Comparison of ENCODE assay signal across 10 cellular contexts in genomic region chr7:106599343-106599698, GRCh38.
DNase-seq lines count a peak whose midpoint lies in the region; FAIRE-seq and TF ChIP-seq lines count a peak whose summit lies in the region.
"Had no signal": no experiment of that assay in that cellular context is flagged by ENCODE, and none has a peak within 500 bp of the region (broad histone marks: within the 10 kb centered on the region; RNA-seq: fewer than 3 reads in every experiment).

No MANE protein-coding gene starts in this region.

- no peak overlapping the region for H3K4me3 ChIP-seq in GM23248
- H3K4me3 ChIP-seq in astrocyte (ENCODE audit: insufficient read depth, low read depth, low read length) = no peak overlapping the region
- H3K4me3 ChIP-seq in neural cell (ENCODE audit: low read length) = no peak overlapping the region

- peak overlapping the region; percentile 88 for H2AFZ ChIP-seq in GM23248
- H2AFZ ChIP-seq in astrocyte (ENCODE audit: low read depth, low read length) = peak overlapping the region; percentile 75
- H2AFZ ChIP-seq in neural cell (ENCODE audit: low read depth, low read length) = peak overlapping the region; percentile 63

- H3K4me1 ChIP-seq in GM23248 (ENCODE audit: insufficient read depth) = peaks cover 8% of the 10 kb centered on the region; the same call in 1 of the 2 replicates
- no peaks in the 10 kb centered on the region for H3K4me1 ChIP-seq in astrocyte (ENCODE audit: insufficient read depth, low read length)
- H3K4me1 ChIP-seq: ascending aorta had no signal

- no peaks in the 10 kb centered on the region for H3K36me3 Mint-ChIP-seq in astrocyte (ENCODE audit: low read depth, unreplicated experiment)
- H3K36me3 Mint-ChIP-seq in mesothelial cell of epicardium = no peaks in the 10 kb centered on the region
- H3K36me3 Mint-ChIP-seq: naive thymus-derived CD4-positive, alpha-beta T cell had no signal

- no peak for TF ChIP-seq EP300 in neural cell (conservative IDR thresholded peaks at IDR 0.05; ENCODE audit: poor library complexity, severe bottlenecking)

- H3K9me3 Mint-ChIP-seq in astrocyte (ENCODE audit: unreplicated experiment) (no peaks in the 10 kb centered on the region), mesothelial cell of epicardium (no peaks in the 10 kb centered on the region)
- H3K9me3 Mint-ChIP-seq: naive thymus-derived CD4-positive, alpha-beta T cell had no signal

- H3K9ac ChIP-seq in GM23248 = no peak overlapping the region
- no peak overlapping the region for H3K9ac ChIP-seq in astrocyte (ENCODE audit: low read length)
- no peak overlapping the region for H3K9ac ChIP-seq in neural cell (ENCODE audit: low read length)

- H3K36me3 ChIP-seq in GM23248 (ENCODE audit: low read depth) = no peaks in the 10 kb centered on the region
- H3K36me3 ChIP-seq in astrocyte (ENCODE audit: insufficient read depth, low read length) = no peaks in the 10 kb centered on the region
- H3K36me3 ChIP-seq in neural cell (ENCODE audit: insufficient read depth, low read length) = no peaks in the 10 kb centered on the region
- H3K36me3 ChIP-seq: ascending aorta had no signal

- no peak for DNase-seq in GM23248
- peak; percentile 96 to 99 for DNase-seq in NCI-H2081 (lab: John Stamatoyannopoulos, UW)
- no peak for DNase-seq in astrocyte (ENCODE audit: low read depth)
- DNase-seq in mesothelial cell of epicardium (ENCODE audit: low spot score in 2 of 2, unreplicated experiment in 2 of 2) = no peak
- DNase-seq in DMS 273 treated with DMSO at 0.1 percent for 48 hours (lab: John Stamatoyannopoulos, UW) = no peak
- DNase-seq in NK-92 (lab: John Stamatoyannopoulos, UW; ENCODE audit: unreplicated experiment) = no peak
- no peak for DNase-seq in NCI-H226

- H3K27me3 ChIP-seq in GM23248 (replicated peaks; ENCODE audit: insufficient read depth) (no peaks in the 10 kb centered on the region), astrocyte (ENCODE audit: insufficient read depth, low read length) (no peaks in the 10 kb centered on the region), neural cell (ENCODE audit: insufficient read depth, low read depth, low read length) (no peaks in the 10 kb centered on the region)
- H3K27me3 ChIP-seq: ascending aorta had no signal

- H3K79me2 ChIP-seq in GM23248 (ENCODE audit: insufficient read depth) (no peaks in the 10 kb centered on the region), astrocyte (ENCODE audit: insufficient read depth, low read length) (no peaks in the 10 kb centered on the region), neural cell (replicated peaks; ENCODE audit: insufficient read depth, low read length) (no peaks in the 10 kb centered on the region)

- in situ Hi-C loops in GM23248 (cut with MboI) = no loop called here

- H3K4me2 ChIP-seq in GM23248 (ENCODE audit: unreplicated experiment) = no peak overlapping the region
- H3K4me2 ChIP-seq in astrocyte (ENCODE audit: low read length) = no peak overlapping the region
- H3K4me2 ChIP-seq in neural cell (ENCODE audit: low read length) = no peak overlapping the region

- no peaks in the 10 kb centered on the region for H3K27me3 Mint-ChIP-seq in astrocyte (ENCODE audit: low read depth, unreplicated experiment)
- no peaks in the 10 kb centered on the region for H3K27me3 Mint-ChIP-seq in mesothelial cell of epicardium (ENCODE audit: low read depth)

- FAIRE-seq in astrocyte (lab: Jason Lieb, UNC) = no peak

- H3K9me3 ChIP-seq in GM23248 (ENCODE audit: low read depth) (no peaks in the 10 kb centered on the region), astrocyte (ENCODE audit: insufficient read depth, low read depth, low read length) (no peaks in the 10 kb centered on the region), neural cell (ENCODE audit: low read length) (no peaks in the 10 kb centered on the region)
- H3K9me3 ChIP-seq: ascending aorta had no signal

- H3K4me3 Mint-ChIP-seq in astrocyte (ENCODE audit: unreplicated experiment) = no peak overlapping the region
- H3K4me3 Mint-ChIP-seq in mesothelial cell of epicardium = no peak overlapping the region

- no peak for TF ChIP-seq RAD21 in neural cell (conservative IDR thresholded peaks at IDR 0.05)

- H3K4me1 Mint-ChIP-seq in astrocyte (ENCODE audit: low read depth, unreplicated experiment) (no peaks in the 10 kb centered on the region), mesothelial cell of epicardium (no peaks in the 10 kb centered on the region)

- 44 to 47% methylated on average over 3 of the region's 3 CpGs for WGBS in GM23248 (ENCODE audit: low coverage in 1 of 2, low lambda C conversion rate in 2 of 2, missing lambda C conversion rate in 2 of 2), 2 experiments

- H3K9me2 ChIP-seq in GM23248 (ENCODE audit: insufficient read depth) (no peaks in the 10 kb centered on the region), neural cell (ENCODE audit: insufficient read depth, low read length) (peaks cover 3% of the 10 kb centered on the region)

- H3K27ac Mint-ChIP-seq in astrocyte (ENCODE audit: unreplicated experiment) (no peak overlapping the region), mesothelial cell of epicardium (no peak overlapping the region)

- no peak overlapping the region for H3K27ac ChIP-seq in GM23248
- no peak overlapping the region for H3K27ac ChIP-seq in astrocyte (ENCODE audit: low read depth, low read length)
- no peak overlapping the region for H3K27ac ChIP-seq in neural cell (ENCODE audit: low read length)
- H3K27ac ChIP-seq: ascending aorta had no signal

- H4K20me1 ChIP-seq in GM23248 (ENCODE audit: insufficient read depth) (no peaks in the 10 kb centered on the region), astrocyte (ENCODE audit: insufficient read depth, low read length) (no peaks in the 10 kb centered on the region), neural cell (ENCODE audit: insufficient read depth) (no peaks in the 10 kb centered on the region)

- H3F3A ChIP-seq in GM23248 (ENCODE audit: insufficient read depth) (no peaks in the 10 kb centered on the region), neural cell (ENCODE audit: insufficient read depth, low read length, poor library complexity, severe bottlenecking) (no peaks in the 10 kb centered on the region)

- TF ChIP-seq CTCF in astrocyte (IDR thresholded peaks at IDR 0.05; ENCODE audit: insufficient read depth, low read depth, low read length) (no peak), neural cell (IDR thresholded peaks at IDR 0.05; ENCODE audit: poor library complexity, severe bottlenecking) (no peak), mesothelial cell of epicardium (IDR thresholded peaks at IDR 0.05; ENCODE audit: unreplicated experiment) (no peak)

TF ChIP-seq in neural cell, 6 proteins besides CTCF, POLR2A, EP300 and RAD21:
- no peak for TF ChIP-seq MXI1 (conservative IDR thresholded peaks at IDR 0.05; ENCODE audit: poor library complexity, severe bottlenecking)
- no peak for TF ChIP-seq REST (IDR thresholded peaks at IDR 0.05; ENCODE audit: borderline replicate concordance)
- TF ChIP-seq EZH2 (IDR thresholded peaks at IDR 0.05; ENCODE audit: borderline replicate concordance, insufficient read depth, low read length, poor library complexity, severe bottlenecking) = no peak
- TF ChIP-seq SMC3 (conservative IDR thresholded peaks at IDR 0.05; ENCODE audit: poor library complexity) = no peak
- TF ChIP-seq TAF1 (IDR thresholded peaks at IDR 0.05; ENCODE audit: low read depth) = no peak
- TF ChIP-seq POLR2AphosphoS5 (IDR thresholded peaks at IDR 0.05) = no peak

Comparison
In these comparisons a context has a peak if more than half of its experiments do, and no peak if none do; other contexts are left out.
1. DNase-seq: peak in NCI-H2081 (2 of 2); none in GM23248 (single experiment), astrocyte (single experiment), mesothelial cell of epicardium (0 of 2), DMS 273 treated with DMSO at 0.1 percent for 48 hours (single experiment), NK-92 (single experiment) and NCI-H226 (single experiment).
2. Peak in every context shown above with its lines, with median percentiles within 50 percentile points of each other: H2AFZ ChIP-seq.